In the genomic region with DNA sequence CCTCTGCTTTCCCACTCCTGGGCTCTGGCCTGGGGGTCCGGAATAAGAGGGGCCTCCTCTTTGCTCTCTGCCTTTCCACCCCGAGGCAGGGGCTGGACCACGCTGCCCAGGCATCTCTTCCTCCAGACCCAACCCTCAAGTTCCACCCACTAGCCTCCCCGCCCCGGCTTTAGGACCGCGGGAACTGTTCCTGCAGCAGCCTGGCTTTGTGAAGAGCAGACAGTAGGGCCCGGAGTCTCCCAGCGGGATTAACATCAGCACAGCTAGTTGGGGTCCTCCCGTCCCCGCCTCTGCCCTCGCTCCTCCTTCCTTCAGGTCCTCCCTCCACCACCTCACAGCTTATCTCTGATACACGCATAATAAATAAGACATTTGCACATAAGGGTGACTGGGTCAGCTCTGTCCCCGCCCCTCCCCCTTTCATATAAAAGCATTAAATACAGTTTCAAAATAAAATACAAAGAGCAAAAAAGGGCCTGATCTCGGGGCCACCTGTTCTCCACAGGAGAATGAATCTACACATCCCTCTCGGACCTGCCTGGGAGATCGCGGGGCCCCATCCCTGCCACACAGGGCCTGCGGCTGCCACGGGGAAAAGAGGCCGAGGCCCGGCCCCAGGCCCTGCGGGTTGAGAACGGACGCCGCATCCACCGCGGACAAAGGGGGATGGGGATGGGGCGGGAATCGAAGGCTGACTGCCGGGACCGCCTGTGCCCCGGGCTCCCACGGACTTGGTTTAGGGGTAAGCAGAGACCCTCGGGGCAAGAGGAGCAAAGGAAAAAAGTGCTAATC, we compare ENCODE assay signal across 12 cellular contexts. TPM values are rescaled to one million over a fixed set of nuclear protein-coding genes. Genes with fewer than 3 reads are reported as not detected.
DNase-seq lines count a peak whose midpoint lies in the region; ATAC-seq and TF ChIP-seq lines count a peak whose summit lies in the region.
"Had no signal": no experiment of that assay in that cellular context is flagged by ENCODE, and none has a peak within 500 bp of the region (broad histone marks: within the 10 kb centered on the region; RNA-seq: fewer than 3 reads in every experiment).

No MANE protein-coding gene starts in this region.

- TF ChIP-seq POLR2A in heart left ventricle (IDR thresholded peaks at IDR 0.05) (no peak), ovary (IDR thresholded peaks at IDR 0.05) (no peak)

- peaks cover 77% of the 10 kb centered on the region for H3K36me3 Mint-ChIP-seq in Caco-2 (ENCODE audit: insufficient read depth, unreplicated experiment)

- POLR2A ChIA-PET in Caco-2 (lab: Charles Lee): no interaction called here
- POLR2A ChIA-PET in RWPE1 (lab: Yijun Ruan, JAX; ENCODE audit: low non-redundant PET): no interaction called here

- H3K4me3 ChIP-seq in Caco-2 (ENCODE audit: low read depth, low read length) (no peak overlapping the region), heart left ventricle (peak overlapping the region; percentile 8 to 71 (median 53)), ovary (peak overlapping the region; percentile 52)

- H3K9me3 ChIP-seq in Caco-2 (no peaks in the 10 kb centered on the region), heart left ventricle (no peaks in the 10 kb centered on the region), ovary (no peaks in the 10 kb centered on the region)

- H3K36me3 ChIP-seq in Caco-2 (ENCODE audit: control insufficient read depth, insufficient read depth, low read length) (peaks cover 6% of the 10 kb centered on the region), heart left ventricle (peaks cover 0 to 41% (median 33%) of the 10 kb centered on the region in 9 donors), ovary (no peaks in the 10 kb centered on the region)

- intact Hi-C loops in Caco-2 (cut with micrococcal nuclease; ENCODE audit: unreplicated experiment): no loop called here
- intact Hi-C loops in heart left ventricle (cut with DNase I): loop anchor here in 5 of 10 donors (10.0 kb wide), 2 partner anchors 183 to 383 kb away; no protein-coding TSS in a partner anchor
- intact Hi-C loops in ovary (cut with DNase I): loop anchor here in 2 of 4 donors (10.0 kb wide), 3 partner anchors 77 to 877 kb away; partner anchors contain the start of genes RTN3 (in 1 of the 2) and SLC3A2 (in 1 of the 2)

- H3K27ac Mint-ChIP-seq in Caco-2 (ENCODE audit: unreplicated experiment): peak overlapping the region; percentile 43
- H3K27ac Mint-ChIP-seq: activated naive CD4-positive, alpha-beta T cell treated with anti-CD3 and anti-CD28 coated beads, Interleukin-2, amount 50 U/mL, for 24 hours had no signal

- TF ChIP-seq EP300 in ovary (IDR thresholded peaks at IDR 0.05): no peak

- ATAC-seq in heart left ventricle: no peak
- no peak for ATAC-seq in HG02840 (IDR thresholded peaks at IDR 0.05; ENCODE audit: low FRiP score, unreplicated experiment)
- no peak for ATAC-seq in HG03378 (IDR thresholded peaks at IDR 0.05; ENCODE audit: unreplicated experiment)

- H3K9me3 Mint-ChIP-seq in Caco-2 (ENCODE audit: unreplicated experiment): no peaks in the 10 kb centered on the region
- H3K9me3 Mint-ChIP-seq: activated naive CD4-positive, alpha-beta T cell treated with anti-CD3 and anti-CD28 coated beads, Interleukin-2, amount 50 U/mL, for 24 hours had no signal

- H3K27me3 Mint-ChIP-seq in Caco-2 (ENCODE audit: insufficient read depth, unreplicated experiment): no peaks in the 10 kb centered on the region
- H3K27me3 Mint-ChIP-seq: activated naive CD4-positive, alpha-beta T cell treated with anti-CD3 and anti-CD28 coated beads, Interleukin-2, amount 50 U/mL, for 24 hours had no signal

- peak overlapping the region; percentile 36 for H3K27ac ChIP-seq in RWPE1
- H3K27ac ChIP-seq in heart left ventricle: peak overlapping the region in 11 of 12 donors; percentile 20 to 92 (median 52)
- peak overlapping the region; percentile 89 to 92 for H3K27ac ChIP-seq in ovary

- DNase-seq in Caco-2: no peak
- DNase-seq in RWPE1 (ENCODE audit: low spot score): no peak
- DNase-seq in heart left ventricle: peak in 4 of 5 donors; percentile 29 to 44 (median 36)
- DNase-seq in ovary: peak; percentile 27 to 59 (median 52)
- no peak for DNase-seq in NCI-H2196 treated with DMSO at 0.1 percent for 48 hours (lab: John Stamatoyannopoulos, UW; ENCODE audit: unreplicated experiment)
- no peak for DNase-seq in NCI-H345 (lab: John Stamatoyannopoulos, UW)
- DNase-seq: NCI-H1930; stimulated activated CD4-positive, alpha-beta T cell treated with anti-CD3 and anti-CD28 coated beads, Interleukin-2, amount 100 ng/mL, for 48 hours had no signal

- H3K27me3 ChIP-seq in Caco-2 (replicated peaks; ENCODE audit: control insufficient read depth, insufficient read depth, low read length) (no peaks in the 10 kb centered on the region), heart left ventricle (no peaks in the 10 kb centered on the region), ovary (no peaks in the 10 kb centered on the region)

- no peak overlapping the region for H3K4me3 Mint-ChIP-seq in Caco-2 (ENCODE audit: unreplicated experiment)
- H3K4me3 Mint-ChIP-seq: activated naive CD4-positive, alpha-beta T cell treated with anti-CD3 and anti-CD28 coated beads, Interleukin-2, amount 50 U/mL, for 24 hours; CD14-positive monocyte had no signal

- peaks cover 28% of the 10 kb centered on the region for H3K4me1 ChIP-seq in Caco-2
- H3K4me1 ChIP-seq in heart left ventricle: peaks cover 0 to 45% (median 23%) of the 10 kb centered on the region in 12 donors
- H3K4me1 ChIP-seq in ovary (ENCODE audit: insufficient read depth): peaks cover 17% of the 10 kb centered on the region

- CTCF ChIA-PET in Caco-2 (lab: Charles Lee): no interaction called here
- CTCF ChIA-PET in RWPE1 (lab: Yijun Ruan, JAX): no interaction called here

- no TSS peak for BruUV-seq in Caco-2 (replicated peaks; lab: Mats Ljungman, UMichigan)

- H3K4me1 Mint-ChIP-seq in Caco-2 (ENCODE audit: low read depth, unreplicated experiment): peaks cover 19% of the 10 kb centered on the region
- H3K4me1 Mint-ChIP-seq: activated naive CD4-positive, alpha-beta T cell treated with anti-CD3 and anti-CD28 coated beads, Interleukin-2, amount 50 U/mL, for 24 hours had no signal

- TF ChIP-seq CTCF in Caco-2 (IDR thresholded peaks at IDR 0.05; ENCODE audit: insufficient read depth in 1 of 2, low read depth in 1 of 2, low read length in 1 of 2, severe bottlenecking in 1 of 2, unreplicated experiment in 1 of 2): no peak
- no peak for TF ChIP-seq CTCF in RWPE1 (conservative IDR thresholded peaks at IDR 0.05; ENCODE audit: low read depth)
- no peak for TF ChIP-seq CTCF in heart left ventricle (IDR thresholded peaks at IDR 0.05)
- no peak for TF ChIP-seq CTCF in ovary (IDR thresholded peaks at IDR 0.05)

- 47 to 58% (median 55%) methylated on average over 35 of the region's 35 CpGs for WGBS in heart left ventricle, 4 donors
- WGBS in ovary, 3 donors: 13 to 25% (median 16%) methylated on average over 35 of the region's 35 CpGs

RNA-seq across cellular contexts. Expression of gene ZFTA, which starts 6.5 kb away (rescaled TPM):
- total RNA-seq in Caco-2 (2022) (30.8 and 31.0 TPM in 2 replicates), heart left ventricle (10 to 100 TPM in 5 of 9 donors, 1 to 10 TPM in 4; 8.1 to 17.9 (median 10.6) TPM), ovary (10 to 100 TPM; 22.6 to 64.4 (median 51.4) TPM)
- polyA plus RNA-seq in heart left ventricle (1 to 10 TPM; 4.6 to 6.3 TPM), ovary (10 to 100 TPM; 20.2 to 23.8 TPM)
- polyA plus RNA-seq: CD14-positive monocyte had no signal

RNA-seq across cellular contexts. Expression of gene SPINDOC, which starts 51.2 kb away (rescaled TPM):
- total RNA-seq in Caco-2 (2022): 71.2 and 72.1 TPM in 2 replicates
- total RNA-seq in heart left ventricle: 10 to 100 TPM in 6 of 9 donors, 1 to 10 TPM in 3; 7.8 to 11.8 (median 10.6) TPM
- 10 to 100 TPM; 11.6 to 12.0 TPM for polyA plus RNA-seq in heart left ventricle
- 10 to 100 TPM; 10.2 to 22.7 (median 19.5) TPM for total RNA-seq in ovary
- 10 to 100 TPM in 1 of 2 donors, 1 to 10 TPM in 1; 5.4 to 15.8 TPM for polyA plus RNA-seq in ovary

Comparison
In these comparisons a context has a peak if more than half of its experiments do, and no peak if none do; other contexts are left out.
1. DNase-seq: peak in heart left ventricle (4 of 5) and ovary (5 of 5); none in Caco-2 (0 of 2), RWPE1 (single experiment), NCI-H2196 treated with DMSO at 0.1 percent for 48 hours (single experiment) and NCI-H345 (single experiment).
2. H3K27ac ChIP-seq: peak in every context shown above with its lines; median percentile 90 in ovary; 52 in heart left ventricle; 36 in RWPE1.